8 cellular contexts compared by ENCODE assay signal in the genomic region with DNA sequence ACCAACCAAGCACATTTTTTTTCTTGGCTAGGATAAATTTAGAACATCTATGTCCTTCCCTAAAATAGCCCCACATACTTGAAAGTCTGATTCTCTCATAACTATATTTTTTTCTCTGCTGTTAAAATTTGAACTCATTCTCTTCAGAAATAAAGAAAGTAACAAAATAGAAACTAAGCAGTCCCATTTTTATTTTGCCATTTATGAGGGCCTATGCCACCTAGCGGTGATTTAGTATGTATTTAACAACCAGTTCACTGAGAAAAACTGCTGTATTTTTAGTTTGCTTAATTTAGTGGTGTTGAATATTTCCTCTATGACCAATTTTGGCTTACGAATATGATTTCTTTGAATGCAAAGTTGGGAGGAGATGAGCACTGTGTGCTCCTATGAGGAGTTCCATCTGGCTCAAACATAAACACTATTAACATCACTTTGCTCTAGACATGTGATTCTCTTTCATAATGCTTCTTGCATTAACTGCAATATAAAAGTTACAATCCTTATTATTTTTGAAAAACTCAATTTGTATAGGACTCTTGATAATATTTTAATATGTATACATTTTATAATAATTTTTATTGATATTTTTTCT.
DNase-seq lines count a peak whose midpoint lies in the region; TF ChIP-seq lines count a peak whose summit lies in the region.
"Not testable (repeated sequence)": the region's sequence is repeated elsewhere in the genome, so short reads cannot be mapped to it uniquely, and the experiment has no call there.

No MANE protein-coding gene starts in this region.

- H3K27me3 Mint-ChIP-seq in mesothelial cell of epicardium (ENCODE audit: low read depth): not testable (repeated sequence)

- not testable (repeated sequence) for H3K36me3 ChIP-seq in OCI-LY3 (replicated peaks; ENCODE audit: low read depth, low read length)

- not testable (repeated sequence) for H3K4me2 ChIP-seq in OCI-LY3 (ENCODE audit: low read length)

- not testable (repeated sequence) for H3K36me3 Mint-ChIP-seq in mesothelial cell of epicardium

- H3K79me2 ChIP-seq in OCI-LY3 (ENCODE audit: low read length): not testable (repeated sequence)

- H3K9me3 Mint-ChIP-seq in mesothelial cell of epicardium: not testable (repeated sequence)

- H3K4me3 ChIP-seq in AG10803 (ENCODE audit: low read length); OCI-LY3 (ENCODE audit: low read length): not testable (repeated sequence)

- not testable (repeated sequence) for H4K20me1 ChIP-seq in OCI-LY3 (ENCODE audit: insufficient read depth, low read length)

- H2AFZ ChIP-seq in OCI-LY3 (ENCODE audit: low read depth, low read length): not testable (repeated sequence)

- not testable (repeated sequence) for H3K27ac Mint-ChIP-seq in mesothelial cell of epicardium

- TF ChIP-seq CTCF in AG10803 (conservative IDR thresholded peaks at IDR 0.05; ENCODE audit: low read length) (peak; percentile 31), GM12872 (IDR thresholded peaks at IDR 0.05; ENCODE audit: insufficient read depth, low read depth, low read length) (0 out of 3 replicates have a peak, but pooled peaks have one; percentile 7), OCI-LY3 (IDR thresholded peaks at IDR 0.05; ENCODE audit: low read depth, low read length) (peak; percentile 13; the same call in 1 of the 2 replicates), mesothelial cell of epicardium (IDR thresholded peaks at IDR 0.05; ENCODE audit: unreplicated experiment) (peak; percentile 66)

- not testable (repeated sequence) for H3K27me3 ChIP-seq in OCI-LY3 (ENCODE audit: low read depth, low read length)

- H3K27ac ChIP-seq in OCI-LY3 (ENCODE audit: low read length): not testable (repeated sequence)

- H3K9me3 ChIP-seq in OCI-LY3 (ENCODE audit: insufficient read depth, low read length): not testable (repeated sequence)

- H3K9ac ChIP-seq in OCI-LY3 (ENCODE audit: low read length): not testable (repeated sequence)

- not testable (repeated sequence) for H3K4me1 Mint-ChIP-seq in mesothelial cell of epicardium

- H3K4me3 Mint-ChIP-seq in mesothelial cell of epicardium: not testable (repeated sequence)

- H3K4me1 ChIP-seq in OCI-LY3 (ENCODE audit: low read length): not testable (repeated sequence)

- peak; percentile 52 for DNase-seq in AG10803 (ENCODE audit: low read depth)
- DNase-seq in activated T-cell treated with anti-CD3 and anti-CD28 coated beads for 24 hours (ENCODE audit: low read depth): peak; percentile 6
- peak; percentile 44 for DNase-seq in cerebellar cortex (ENCODE audit: low spot score)
- DNase-seq in foreskin melanocyte: peak; percentile 7
- not testable (repeated sequence) for DNase-seq in mesothelial cell of epicardium (ENCODE audit: low spot score in 2 of 2, unreplicated experiment in 2 of 2)
- DNase-seq in stimulated activated CD4-positive, alpha-beta T cell treated with anti-CD3 and anti-CD28 coated beads, Interleukin-12 subunit alpha, Interleukin-12 subunit beta, amount 100 ng/mL, for 48 hours (ENCODE audit: low read depth in 2 of 3, low spot score in 1 of 3): peak in 2 of 3 donors; percentile 2 to 20

Comparison
In these comparisons a context has a peak if more than half of its experiments do, and no peak if none do; other contexts are left out.
1. CTCF ChIP-seq: peak in every context shown above with its lines; median percentile 66 in mesothelial cell of epicardium; 31 in AG10803; 13 in OCI-LY3; 7 in GM12872.